In genomic region chr6:33301877-33302276, GRCh38 we compare ENCODE assay signal across 23 cellular contexts. TPM values are rescaled to one million over a fixed set of nuclear protein-coding genes. Genes with fewer than 3 reads are reported as not detected.
DNase-seq lines count a peak whose midpoint lies in the region; ATAC-seq and TF ChIP-seq lines count a peak whose summit lies in the region.
"Had no signal": no experiment of that assay in that cellular context is flagged by ENCODE, and none has a peak within 500 bp of the region (broad histone marks: within the 10 kb centered on the region; RNA-seq: fewer than 3 reads in every experiment).

No MANE protein-coding gene starts in this region.

- H3K27me3 Mint-ChIP-seq in natural killer cell (ENCODE audit: low read depth in 2 of 2), result no peaks in the 10 kb centered on the region
- no peaks in the 10 kb centered on the region for H3K27me3 Mint-ChIP-seq in natural killer cell treated with Interleukin-12 subunit alpha and Interleukin-12 subunit beta and Interleukin-15 and Interleukin-18, amount 100 ng/mL, for 72 hours
- H3K27me3 Mint-ChIP-seq in activated naive CD8-positive, alpha-beta T cell treated with anti-CD3 and anti-CD28 coated beads, Interleukin-2, amount 50 U/mL, for 24 hours, result no peaks in the 10 kb centered on the region
- peaks cover 0 to 3% (median 0%) of the 10 kb centered on the region in 5 donors for H3K27me3 Mint-ChIP-seq in naive thymus-derived CD4-positive, alpha-beta T cell

- CTCF ChIA-PET in naive thymus-derived CD4-positive, alpha-beta T cell (lab: Charles Lee), result interaction anchor here (0.9 to 2.7 kb wide), 4 partner anchors 12 to 45 kb away, joined by 3 to 13 read pairs (median 6); partner anchors contain the start of genes PFDN6 and WDR46

- no peaks in the 10 kb centered on the region for H3K9me3 ChIP-seq in naive thymus-derived CD4-positive, alpha-beta T cell (ENCODE audit: control insufficient read depth in 2 of 3, low read length in 3 of 3)
- H3K9me3 ChIP-seq: A549, Caco-2, heart right ventricle, stomach, thyroid gland had no signal

- no peaks in the 10 kb centered on the region for H3K36me3 Mint-ChIP-seq in natural killer cell
- H3K36me3 Mint-ChIP-seq in natural killer cell treated with Interleukin-12 subunit alpha and Interleukin-12 subunit beta and Interleukin-15 and Interleukin-18, amount 100 ng/mL, for 72 hours, result peaks cover 15% of the 10 kb centered on the region
- peaks cover 47% of the 10 kb centered on the region for H3K36me3 Mint-ChIP-seq in activated naive CD8-positive, alpha-beta T cell treated with anti-CD3 and anti-CD28 coated beads, Interleukin-2, amount 50 U/mL, for 24 hours (ENCODE audit: low read depth)
- peaks cover 4 to 28% (median 11%) of the 10 kb centered on the region in 5 donors for H3K36me3 Mint-ChIP-seq in naive thymus-derived CD4-positive, alpha-beta T cell

- H3K27me3 ChIP-seq in naive thymus-derived CD4-positive, alpha-beta T cell (ENCODE audit: control insufficient read depth in 2 of 2, insufficient read depth in 2 of 2, low read length in 2 of 2), result no peaks in the 10 kb centered on the region
- H3K27me3 ChIP-seq: foreskin keratinocyte, heart right ventricle, stomach, thyroid gland had no signal

- H3K4me3 Mint-ChIP-seq in natural killer cell, result no peak overlapping the region
- no peak overlapping the region for H3K4me3 Mint-ChIP-seq in natural killer cell treated with Interleukin-12 subunit alpha and Interleukin-12 subunit beta and Interleukin-15 and Interleukin-18, amount 100 ng/mL, for 72 hours
- H3K4me3 Mint-ChIP-seq in activated naive CD8-positive, alpha-beta T cell treated with anti-CD3 and anti-CD28 coated beads, Interleukin-2, amount 50 U/mL, for 24 hours, result peak overlapping the region; percentile 3
- H3K4me3 Mint-ChIP-seq in naive thymus-derived CD4-positive, alpha-beta T cell, result peak overlapping the region in 2 of 10 donors; percentile 3 to 97

- H3K4me1 Mint-ChIP-seq in natural killer cell, result peaks cover 43 to 72% of the 10 kb centered on the region in 2 donors
- peaks cover 36 to 49% of the 10 kb centered on the region in 2 donors for H3K4me1 Mint-ChIP-seq in natural killer cell treated with Interleukin-12 subunit alpha and Interleukin-12 subunit beta and Interleukin-15 and Interleukin-18, amount 100 ng/mL, for 72 hours (ENCODE audit: low read depth in 2 of 2)
- H3K4me1 Mint-ChIP-seq in activated naive CD8-positive, alpha-beta T cell treated with anti-CD3 and anti-CD28 coated beads, Interleukin-2, amount 50 U/mL, for 24 hours, result peaks cover 54% of the 10 kb centered on the region
- H3K4me1 Mint-ChIP-seq in naive thymus-derived CD4-positive, alpha-beta T cell, result peaks cover 34 to 58% (median 54%) of the 10 kb centered on the region in 7 donors

- DNase-seq in natural killer cell (no peak), Right ventricle myocardium superior (no peak), DMS79 treated with DMSO at 0.1 percent for 48 hours (lab: John Stamatoyannopoulos, UW) (no peak), DMS114 treated with DMSO at 0.1 percent for 48 hours (lab: John Stamatoyannopoulos, UW; ENCODE audit: unreplicated experiment) (no peak)
- no peak for DNase-seq in natural killer cell treated with Interleukin-12 subunit alpha and Interleukin-12 subunit beta and Interleukin-15 and Interleukin-18, amount 100 ng/mL, for 72 hours (ENCODE audit: low spot score)
- DNase-seq in activated naive CD8-positive, alpha-beta T cell treated with anti-CD3 and anti-CD28 coated beads, Interleukin-2, amount 50 U/mL, for 24 hours, result no peak
- DNase-seq in naive thymus-derived CD4-positive, alpha-beta T cell, result no peak
- DNase-seq in effector CD8-positive, alpha-beta T cell (lab: John Stamatoyannopoulos, UW), result no peak
- DNase-seq: activated CD4-positive, CD25-positive, alpha-beta regulatory T cell treated with anti-CD3 and anti-CD28 coated beads, Interleukin-2, amount 50 U/mL, for 72 hours; activated CD8-positive, alpha-beta memory T cell treated with anti-CD3 and anti-CD28 coated beads for 24 hours; Caco-2; DMS79; foreskin keratinocyte; heart right ventricle; NCI-H1417 treated with DMSO at 0.1 percent for 48 hours; NCI-H774; stomach; thyroid gland had no signal

- H3K9me3 Mint-ChIP-seq in natural killer cell, result no peaks in the 10 kb centered on the region
- no peaks in the 10 kb centered on the region for H3K9me3 Mint-ChIP-seq in natural killer cell treated with Interleukin-12 subunit alpha and Interleukin-12 subunit beta and Interleukin-15 and Interleukin-18, amount 100 ng/mL, for 72 hours
- no peaks in the 10 kb centered on the region for H3K9me3 Mint-ChIP-seq in activated naive CD8-positive, alpha-beta T cell treated with anti-CD3 and anti-CD28 coated beads, Interleukin-2, amount 50 U/mL, for 24 hours
- H3K9me3 Mint-ChIP-seq in naive thymus-derived CD4-positive, alpha-beta T cell, result peaks cover 0 to 7% (median 0%) of the 10 kb centered on the region in 11 donors

- H3K36me3 ChIP-seq in naive thymus-derived CD4-positive, alpha-beta T cell (ENCODE audit: control insufficient read depth in 2 of 3, insufficient read depth in 3 of 3, low read length in 3 of 3), result peaks cover 25 to 50% (median 30%) of the 10 kb centered on the region in 3 experiments

- peak overlapping the region; percentile 30 for H3K27ac ChIP-seq in naive thymus-derived CD4-positive, alpha-beta T cell (ENCODE audit: low read depth, low read length)
- H3K27ac ChIP-seq: A549, foreskin keratinocyte, KMS-11, stomach, thyroid gland had no signal

- intact Hi-C loops in natural killer cell (cut with micrococcal nuclease), result no loop called here
- intact Hi-C loops in naive thymus-derived CD4-positive, alpha-beta T cell (cut with micrococcal nuclease), result no loop called here
- intact Hi-C loops in Right ventricle myocardium superior (cut with DNase I), result no loop called here

- POLR2A ChIA-PET in naive thymus-derived CD4-positive, alpha-beta T cell (lab: Charles Lee), result interaction anchor here (1.1 to 3.2 kb wide), 8 partner anchors 9 to 43 kb away, joined by 3 to 39 read pairs (median 6); partner anchors contain the start of genes B3GALT4, RPS18, TAPBP and VPS52

- no peak for TF ChIP-seq CTCF in natural killer cell (IDR thresholded peaks at IDR 0.05)

- H3K4me1 ChIP-seq in naive thymus-derived CD4-positive, alpha-beta T cell (ENCODE audit: control insufficient read depth in 2 of 2, insufficient read depth in 2 of 2, low read length in 2 of 2), result peaks cover 10 to 19% of the 10 kb centered on the region in 2 donors
- H3K4me1 ChIP-seq: foreskin keratinocyte had no signal

- no peak for ATAC-seq in natural killer cell
- no peak for ATAC-seq in natural killer cell treated with Interleukin-12 subunit alpha and Interleukin-12 subunit beta and Interleukin-15 and Interleukin-18, amount 100 ng/mL, for 72 hours
- no peak for ATAC-seq in activated naive CD8-positive, alpha-beta T cell treated with anti-CD3 and anti-CD28 coated beads, Interleukin-2, amount 50 U/mL, for 24 hours
- no peak for ATAC-seq in naive thymus-derived CD4-positive, alpha-beta T cell
- no peak for ATAC-seq in Right ventricle myocardium superior (ENCODE audit: poor library complexity)
- ATAC-seq: A549, esophagus mucosa, foreskin keratinocyte, HCT116, heart right ventricle had no signal

- peak overlapping the region; percentile 99 for H3K27ac Mint-ChIP-seq in natural killer cell
- H3K27ac Mint-ChIP-seq in natural killer cell treated with Interleukin-12 subunit alpha and Interleukin-12 subunit beta and Interleukin-15 and Interleukin-18, amount 100 ng/mL, for 72 hours, result peak overlapping the region in 1 of 2 donors; percentile 99
- H3K27ac Mint-ChIP-seq in activated naive CD8-positive, alpha-beta T cell treated with anti-CD3 and anti-CD28 coated beads, Interleukin-2, amount 50 U/mL, for 24 hours, result no peak overlapping the region
- H3K27ac Mint-ChIP-seq in naive thymus-derived CD4-positive, alpha-beta T cell, result peak overlapping the region in 7 of 9 donors; percentile 3 to 99 (median 72)

- no peak overlapping the region for H3K4me3 ChIP-seq in naive thymus-derived CD4-positive, alpha-beta T cell (ENCODE audit: low read length)
- H3K4me3 ChIP-seq: A549, heart right ventricle, lung, stomach, thyroid gland had no signal

RNA-seq across cellular contexts. Expression of gene RGL2, which starts 3.1 kb away (rescaled TPM):
- total RNA-seq in natural killer cell, result 10 to 100 TPM; 80.7 to 91.4 (median 84.9) TPM
- total RNA-seq in natural killer cell treated with Interleukin-12 subunit alpha and Interleukin-12 subunit beta and Interleukin-15 and Interleukin-18, amount 100 ng/mL, for 72 hours, result 10 to 100 TPM; 38.1 to 51.4 TPM
- 10 to 100 TPM; 45.7 to 76.8 (median 67.4) TPM for total RNA-seq in naive thymus-derived CD4-positive, alpha-beta T cell
- 10 to 100 TPM in 1 of 2 donors, 1 to 10 TPM in 1; 4.1 to 11.5 TPM for polyA plus RNA-seq in naive thymus-derived CD4-positive, alpha-beta T cell
- total RNA-seq in Right ventricle myocardium superior, result 60.5 TPM

RNA-seq across cellular contexts. Expression of gene TAPBP, which starts 12.0 kb away (rescaled TPM):
- 100 to 1,000 TPM; 404 to 457 (median 446) TPM for total RNA-seq in natural killer cell
- 100 to 1,000 TPM; 243 to 346 TPM for total RNA-seq in natural killer cell treated with Interleukin-12 subunit alpha and Interleukin-12 subunit beta and Interleukin-15 and Interleukin-18, amount 100 ng/mL, for 72 hours
- total RNA-seq in naive thymus-derived CD4-positive, alpha-beta T cell, result 100 to 1,000 TPM; 196 to 386 (median 240) TPM
- polyA plus RNA-seq in naive thymus-derived CD4-positive, alpha-beta T cell, result 100 to 1,000 TPM; 296 to 334 TPM
- 78.2 TPM for total RNA-seq in Right ventricle myocardium superior

RNA-seq across cellular contexts. Expression of gene PFDN6, which starts 12.5 kb away (rescaled TPM):
- total RNA-seq in natural killer cell (10 to 100 TPM; 19.2 to 26.5 (median 22.7) TPM), Right ventricle myocardium superior (44.4 TPM)
- total RNA-seq in natural killer cell treated with Interleukin-12 subunit alpha and Interleukin-12 subunit beta and Interleukin-15 and Interleukin-18, amount 100 ng/mL, for 72 hours, result 10 to 100 TPM; 72.0 to 76.8 TPM
- 10 to 100 TPM; 14.6 to 73.2 (median 35.5) TPM for total RNA-seq in naive thymus-derived CD4-positive, alpha-beta T cell
- 10 to 100 TPM; 26.5 to 36.3 TPM for polyA plus RNA-seq in naive thymus-derived CD4-positive, alpha-beta T cell

RNA-seq across cellular contexts. Expression of gene WDR46, which starts 12.8 kb away (rescaled TPM):
- total RNA-seq in natural killer cell (10 to 100 TPM; 33.6 to 56.3 (median 47.0) TPM), Right ventricle myocardium superior (12.8 TPM)
- 100 to 1,000 TPM in 1 of 2 donors, 10 to 100 TPM in 1; 81.8 to 148 TPM for total RNA-seq in natural killer cell treated with Interleukin-12 subunit alpha and Interleukin-12 subunit beta and Interleukin-15 and Interleukin-18, amount 100 ng/mL, for 72 hours
- 10 to 100 TPM; 25.3 to 62.7 (median 52.7) TPM for total RNA-seq in naive thymus-derived CD4-positive, alpha-beta T cell
- 10 to 100 TPM; 55.2 to 82.9 TPM for polyA plus RNA-seq in naive thymus-derived CD4-positive, alpha-beta T cell

RNA-seq across cellular contexts. Expression of gene ZBTB22, which starts 15.7 kb away (rescaled TPM):
- total RNA-seq in natural killer cell (10 to 100 TPM; 20.4 to 34.0 (median 25.9) TPM), Right ventricle myocardium superior (11.6 TPM)
- total RNA-seq in natural killer cell treated with Interleukin-12 subunit alpha and Interleukin-12 subunit beta and Interleukin-15 and Interleukin-18, amount 100 ng/mL, for 72 hours, result 10 to 100 TPM in 1 of 2 donors, 1 to 10 TPM in 1; 6.9 to 13.2 TPM
- total RNA-seq in naive thymus-derived CD4-positive, alpha-beta T cell, result 10 to 100 TPM; 15.5 to 30.1 (median 20.5) TPM
- 10 to 100 TPM; 15.6 TPM for polyA plus RNA-seq in naive thymus-derived CD4-positive, alpha-beta T cell
